Comparison of ENCODE assay signal across 2 cellular contexts in the genomic region with DNA sequence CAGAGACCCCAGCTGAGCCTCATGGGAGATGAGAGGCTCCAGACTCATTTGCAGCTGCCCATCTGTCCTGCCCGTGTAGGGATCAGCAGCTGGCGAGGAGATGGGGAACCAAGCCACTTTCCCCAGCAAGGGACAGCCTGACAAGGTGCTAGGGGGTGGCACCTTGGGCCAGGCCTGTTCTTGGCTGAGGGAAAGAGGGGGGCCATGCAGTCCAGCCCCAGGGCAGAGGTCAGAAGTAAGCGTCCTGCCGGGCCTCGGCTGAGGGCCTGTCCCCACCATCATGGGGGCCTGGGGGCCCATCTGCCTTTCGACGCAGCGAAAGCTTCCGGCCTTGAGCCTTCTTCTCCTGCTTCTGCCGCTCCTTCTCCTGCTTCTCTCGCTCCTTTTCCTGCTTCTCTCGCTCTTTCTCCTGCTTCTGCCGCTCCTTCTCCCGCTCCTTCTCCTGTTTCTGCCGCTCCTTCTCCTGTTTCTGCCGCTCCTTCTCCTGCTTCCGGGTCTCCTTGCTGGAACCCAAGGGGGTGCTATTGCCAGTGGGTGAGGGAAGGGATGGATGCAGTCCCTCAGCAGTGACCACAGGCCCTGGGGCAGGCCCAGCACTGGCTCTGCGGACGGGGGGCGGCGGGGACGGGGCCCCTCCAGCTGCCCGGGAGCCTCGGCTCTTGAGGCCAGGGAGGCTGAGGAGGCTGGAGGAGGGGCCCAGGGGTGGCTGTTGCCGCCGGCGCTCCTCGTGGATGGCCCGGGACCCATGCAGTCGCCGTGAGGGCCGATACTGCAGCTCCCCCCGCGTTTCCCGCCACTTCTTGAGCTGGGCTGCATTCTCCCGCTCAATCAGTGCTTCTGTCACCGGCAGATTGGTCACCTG.
TF ChIP-seq lines count a peak whose summit lies in the region.

No MANE protein-coding gene starts in this region.

TF ChIP-seq in HEK293, 187 proteins besides CTCF, POLR2A, EP300 and RAD21:
- TF ChIP-seq PRDM1 (tag by site-specific recombination; IDR thresholded peaks at IDR 0.05) (peak; percentile 88), BCL11B (tag by site-specific recombination; IDR thresholded peaks at IDR 0.05; ENCODE audit: low read depth) (0 out of 2 replicates have a peak, but pooled peaks have one; percentile 41), ZNF416 (tag by site-specific recombination; IDR thresholded peaks at IDR 0.05) (no peak), ZNF585B (tag by site-specific recombination; IDR thresholded peaks at IDR 0.05) (no peak), ZNF184 (tag by site-specific recombination; IDR thresholded peaks at IDR 0.05) (no peak), ZNF10 (tag by site-specific recombination; IDR thresholded peaks at IDR 0.05) (peak; percentile 39; the same call in 1 of the 2 replicates), ZNF623 (tag by site-specific recombination; IDR thresholded peaks at IDR 0.05) (0 out of 2 replicates have a peak, but pooled peaks have one; percentile 16), ZNF473 (tag by site-specific recombination; IDR thresholded peaks at IDR 0.05) (no peak), YY1 (tag by site-specific recombination; IDR thresholded peaks at IDR 0.05) (no peak), ZNF830 (tag by site-specific recombination; IDR thresholded peaks at IDR 0.05; ENCODE audit: low read depth) (no peak), ZNF174 (tag by site-specific recombination; IDR thresholded peaks at IDR 0.05) (no peak), ZNF133 (tag by site-specific recombination; IDR thresholded peaks at IDR 0.05) (no peak), ZNF610 (tag by site-specific recombination; IDR thresholded peaks at IDR 0.05; ENCODE audit: borderline replicate concordance) (peak; percentile 99), ZNF600 (tag by site-specific recombination; IDR thresholded peaks at IDR 0.05) (peak; percentile 30; the same call in 1 of the 2 replicates), WT1 (tag by site-specific recombination; IDR thresholded peaks at IDR 0.05) (no peak), ZNF549 (tag by site-specific recombination; IDR thresholded peaks at IDR 0.05) (no peak)
- TF ChIP-seq, protein P1, sequence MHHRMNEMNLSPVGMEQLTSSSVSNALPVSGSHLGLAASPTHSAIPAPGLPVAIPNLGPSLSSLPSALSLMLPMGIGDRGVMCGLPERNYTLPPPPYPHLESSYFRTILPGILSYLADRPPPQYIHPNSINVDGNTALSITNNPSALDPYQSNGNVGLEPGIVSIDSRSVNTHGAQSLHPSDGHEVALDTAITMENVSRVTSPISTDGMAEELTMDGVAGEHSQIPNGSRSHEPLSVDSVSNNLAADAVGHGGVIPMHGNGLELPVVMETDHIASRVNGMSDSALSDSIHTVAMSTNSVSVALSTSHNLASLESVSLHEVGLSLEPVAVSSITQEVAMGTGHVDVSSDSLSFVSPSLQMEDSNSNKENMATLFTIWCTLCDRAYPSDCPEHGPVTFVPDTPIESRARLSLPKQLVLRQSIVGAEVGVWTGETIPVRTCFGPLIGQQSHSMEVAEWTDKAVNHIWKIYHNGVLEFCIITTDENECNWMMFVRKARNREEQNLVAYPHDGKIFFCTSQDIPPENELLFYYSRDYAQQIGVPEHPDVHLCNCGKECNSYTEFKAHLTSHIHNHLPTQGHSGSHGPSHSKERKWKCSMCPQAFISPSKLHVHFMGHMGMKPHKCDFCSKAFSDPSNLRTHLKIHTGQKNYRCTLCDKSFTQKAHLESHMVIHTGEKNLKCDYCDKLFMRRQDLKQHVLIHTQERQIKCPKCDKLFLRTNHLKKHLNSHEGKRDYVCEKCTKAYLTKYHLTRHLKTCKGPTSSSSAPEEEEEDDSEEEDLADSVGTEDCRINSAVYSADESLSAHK (tag by site-specific recombination; IDR thresholded peaks at IDR 0.05) = no peak
- TF ChIP-seq, protein P2, sequence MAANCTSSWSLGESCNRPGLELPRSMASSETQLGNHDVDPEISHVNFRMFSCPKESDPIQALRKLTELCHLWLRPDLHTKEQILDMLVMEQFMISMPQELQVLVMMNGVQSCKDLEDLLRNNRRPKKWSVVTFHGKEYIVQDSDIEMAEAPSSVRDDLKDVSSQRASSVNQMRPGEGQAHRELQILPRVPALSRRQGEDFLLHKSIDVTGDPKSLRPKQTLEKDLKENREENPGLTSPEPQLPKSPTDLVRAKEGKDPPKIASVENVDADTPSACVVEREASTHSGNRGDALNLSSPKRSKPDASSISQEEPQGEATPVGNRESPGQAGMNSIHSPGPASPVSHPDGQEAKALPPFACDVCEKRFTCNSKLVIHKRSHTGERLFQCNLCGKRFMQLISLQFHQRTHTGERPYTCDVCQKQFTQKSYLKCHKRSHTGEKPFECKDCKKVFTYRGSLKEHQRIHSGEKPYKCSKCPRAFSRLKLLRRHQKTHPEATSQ (tag by site-specific recombination; IDR thresholded peaks at IDR 0.05) = no peak
- TF ChIP-seq, protein P3, sequence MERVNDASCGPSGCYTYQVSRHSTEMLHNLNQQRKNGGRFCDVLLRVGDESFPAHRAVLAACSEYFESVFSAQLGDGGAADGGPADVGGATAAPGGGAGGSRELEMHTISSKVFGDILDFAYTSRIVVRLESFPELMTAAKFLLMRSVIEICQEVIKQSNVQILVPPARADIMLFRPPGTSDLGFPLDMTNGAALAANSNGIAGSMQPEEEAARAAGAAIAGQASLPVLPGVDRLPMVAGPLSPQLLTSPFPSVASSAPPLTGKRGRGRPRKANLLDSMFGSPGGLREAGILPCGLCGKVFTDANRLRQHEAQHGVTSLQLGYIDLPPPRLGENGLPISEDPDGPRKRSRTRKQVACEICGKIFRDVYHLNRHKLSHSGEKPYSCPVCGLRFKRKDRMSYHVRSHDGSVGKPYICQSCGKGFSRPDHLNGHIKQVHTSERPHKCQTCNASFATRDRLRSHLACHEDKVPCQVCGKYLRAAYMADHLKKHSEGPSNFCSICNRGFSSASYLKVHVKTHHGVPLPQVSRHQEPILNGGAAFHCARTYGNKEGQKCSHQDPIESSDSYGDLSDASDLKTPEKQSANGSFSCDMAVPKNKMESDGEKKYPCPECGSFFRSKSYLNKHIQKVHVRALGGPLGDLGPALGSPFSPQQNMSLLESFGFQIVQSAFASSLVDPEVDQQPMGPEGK (tag by site-specific recombination; IDR thresholded peaks at IDR 0.05) = peak; percentile 24; the same call in 1 of the 2 replicates

TF ChIP-seq in H1, 55 proteins besides CTCF, POLR2A, EP300 and RAD21:
- no peak for TF ChIP-seq SIN3A (conservative IDR thresholded peaks at IDR 0.05 in 1 of 2, IDR thresholded peaks at IDR 0.05 in 1 of 2; ENCODE audit: low read depth in 1 of 2, low read length in 2 of 2)
- no peak for TF ChIP-seq SAP30 (IDR thresholded peaks at IDR 0.05; ENCODE audit: insufficient read depth, insufficient replicate concordance, low read length)
- no peak for TF ChIP-seq KDM1A (IDR thresholded peaks at IDR 0.05; ENCODE audit: borderline replicate concordance, low read length)
- TF ChIP-seq, protein P4, sequence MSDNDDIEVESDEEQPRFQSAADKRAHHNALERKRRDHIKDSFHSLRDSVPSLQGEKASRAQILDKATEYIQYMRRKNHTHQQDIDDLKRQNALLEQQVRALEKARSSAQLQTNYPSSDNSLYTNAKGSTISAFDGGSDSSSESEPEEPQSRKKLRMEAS (IDR thresholded peaks at IDR 0.05) = no peak
- TF ChIP-seq CHD2 (IDR thresholded peaks at IDR 0.05; ENCODE audit: low read length) = no peak
- TF ChIP-seq, protein P5, sequence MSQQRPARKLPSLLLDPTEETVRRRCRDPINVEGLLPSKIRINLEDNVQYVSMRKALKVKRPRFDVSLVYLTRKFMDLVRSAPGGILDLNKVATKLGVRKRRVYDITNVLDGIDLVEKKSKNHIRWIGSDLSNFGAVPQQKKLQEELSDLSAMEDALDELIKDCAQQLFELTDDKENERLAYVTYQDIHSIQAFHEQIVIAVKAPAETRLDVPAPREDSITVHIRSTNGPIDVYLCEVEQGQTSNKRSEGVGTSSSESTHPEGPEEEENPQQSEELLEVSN (IDR thresholded peaks at IDR 0.05) = peak; percentile 63; the same call in 1 of the 2 replicates
- TF ChIP-seq JUN (IDR thresholded peaks at IDR 0.05; ENCODE audit: low read depth, low read length) = no peak
- no peak for TF ChIP-seq RBBP5 (IDR thresholded peaks at IDR 0.05; ENCODE audit: borderline replicate concordance, low read depth, low read length)
TF ChIP-seq in H1: peak in this region for 1.
